1 cellular context compared by ENCODE assay signal in genomic region chr10:6711286-6711817, GRCh38.
TF ChIP-seq lines count a peak whose summit lies in the region.

No MANE protein-coding gene starts in this region.

TF ChIP-seq in A549, 52 proteins besides CTCF, POLR2A, EP300 and RAD21 (continued from another document):
- no peak for TF ChIP-seq REST (IDR thresholded peaks at IDR 0.05)
- TF ChIP-seq KDM1A (IDR thresholded peaks at IDR 0.05; ENCODE audit: low read depth): no peak
- no peak for TF ChIP-seq SREBF2 (IDR thresholded peaks at IDR 0.05)
- TF ChIP-seq KDM5A (IDR thresholded peaks at IDR 0.05): no peak
- TF ChIP-seq TFCP2L1 (CRISPR knock-in tag; IDR thresholded peaks at IDR 0.05): no peak
- no peak for TF ChIP-seq TP53 (CRISPR knock-in tag; IDR thresholded peaks at IDR 0.05)
- no peak for TF ChIP-seq EHMT2 (IDR thresholded peaks at IDR 0.05; ENCODE audit: low read depth)
- no peak for TF ChIP-seq MAZ (IDR thresholded peaks at IDR 0.05; ENCODE audit: borderline replicate concordance, low read depth, low read length)
- TF ChIP-seq ZSCAN20 (CRISPR knock-in tag; IDR thresholded peaks at IDR 0.05): no peak
- TF ChIP-seq MAX (IDR thresholded peaks at IDR 0.05): no peak
- no peak for TF ChIP-seq ATOH8 (CRISPR knock-in tag; IDR thresholded peaks at IDR 0.05; ENCODE audit: low read depth)
- no peak for TF ChIP-seq HOXB13 (CRISPR knock-in tag; IDR thresholded peaks at IDR 0.05; ENCODE audit: low read depth)
- TF ChIP-seq PHF8 (IDR thresholded peaks at IDR 0.05; ENCODE audit: borderline replicate concordance, low read depth): no peak
- no peak for TF ChIP-seq EHF (CRISPR knock-in tag; IDR thresholded peaks at IDR 0.05)
